Comparison of ENCODE assay signal across 1 cellular context in the genomic region with DNA sequence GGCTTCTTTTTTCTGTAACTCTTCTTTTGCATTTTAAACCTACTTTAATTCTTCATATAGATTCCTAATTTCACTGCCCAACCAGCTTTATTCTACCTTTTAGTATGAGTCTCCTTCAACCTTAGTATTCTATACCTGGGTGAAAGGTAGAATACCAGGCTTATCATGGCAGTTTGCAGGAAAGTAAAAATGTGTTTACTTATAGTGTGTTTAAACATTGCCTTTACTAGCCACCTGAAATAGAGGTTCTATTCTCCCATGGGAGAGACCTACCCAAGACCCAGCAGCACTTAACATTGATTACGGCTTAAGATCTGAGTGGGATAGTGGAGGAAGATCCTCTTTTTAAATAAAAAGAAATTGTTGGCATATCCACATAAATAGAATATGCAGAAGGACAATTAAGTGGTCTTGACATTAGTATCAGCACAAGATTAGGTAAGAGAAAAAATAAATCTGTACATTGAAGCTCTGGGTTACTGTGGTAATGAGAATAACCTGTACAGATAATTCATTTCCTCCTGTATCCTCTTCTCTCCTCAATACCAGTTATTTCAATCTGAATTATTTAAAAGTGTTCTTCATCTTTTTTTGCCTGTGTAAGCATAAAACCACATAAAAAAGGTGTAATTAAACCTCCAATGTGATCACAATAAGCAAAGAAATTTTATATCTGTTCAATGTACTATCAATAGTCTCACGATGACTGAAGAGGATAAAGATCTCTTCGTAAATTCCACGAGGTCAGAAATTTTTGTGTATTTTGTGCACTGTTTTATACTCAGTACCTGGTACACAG.
TF ChIP-seq lines count a peak whose summit lies in the region.

No MANE protein-coding gene starts in this region.

TF ChIP-seq in IMR-90, 13 proteins besides CTCF, POLR2A, EP300 and RAD21:
- TF ChIP-seq RCOR1 (IDR thresholded peaks at IDR 0.05; ENCODE audit: insufficient replicate concordance, low read length) (no peak), MXI1 (IDR thresholded peaks at IDR 0.05; ENCODE audit: borderline replicate concordance, low read depth, low read length) (no peak), MAFK (IDR thresholded peaks at IDR 0.05; ENCODE audit: low read depth, low read length) (peak; percentile 84), RFX5 (IDR thresholded peaks at IDR 0.05; ENCODE audit: low read depth, low read length) (no peak), FOS (IDR thresholded peaks at IDR 0.05; ENCODE audit: low read depth, low read length) (no peak)
- TF ChIP-seq, protein P1, sequence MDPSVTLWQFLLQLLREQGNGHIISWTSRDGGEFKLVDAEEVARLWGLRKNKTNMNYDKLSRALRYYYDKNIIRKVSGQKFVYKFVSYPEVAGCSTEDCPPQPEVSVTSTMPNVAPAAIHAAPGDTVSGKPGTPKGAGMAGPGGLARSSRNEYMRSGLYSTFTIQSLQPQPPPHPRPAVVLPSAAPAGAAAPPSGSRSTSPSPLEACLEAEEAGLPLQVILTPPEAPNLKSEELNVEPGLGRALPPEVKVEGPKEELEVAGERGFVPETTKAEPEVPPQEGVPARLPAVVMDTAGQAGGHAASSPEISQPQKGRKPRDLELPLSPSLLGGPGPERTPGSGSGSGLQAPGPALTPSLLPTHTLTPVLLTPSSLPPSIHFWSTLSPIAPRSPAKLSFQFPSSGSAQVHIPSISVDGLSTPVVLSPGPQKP (IDR thresholded peaks at IDR 0.05; ENCODE audit: borderline replicate concordance, low read depth, low read length), result no peak
TF ChIP-seq in IMR-90: peak in this region for 1.
